In genomic region chr2:197042613-197043248, GRCh38 we compare ENCODE assay signal across 2 cellular contexts.
TF ChIP-seq lines count a peak whose summit lies in the region.

No MANE protein-coding gene starts in this region.

TF ChIP-seq in IMR-90, 13 proteins besides CTCF, POLR2A, EP300 and RAD21 (continued from another document):
- TF ChIP-seq ELK1 (IDR thresholded peaks at IDR 0.05; ENCODE audit: borderline replicate concordance, low read depth, low read length) (no peak), BHLHE40 (IDR thresholded peaks at IDR 0.05; ENCODE audit: low read depth, low read length) (no peak), NFE2L2 (IDR thresholded peaks at IDR 0.05; ENCODE audit: low read depth, low read length) (no peak), SMC3 (IDR thresholded peaks at IDR 0.05; ENCODE audit: low read depth, low read length) (no peak), RFX5 (IDR thresholded peaks at IDR 0.05; ENCODE audit: low read depth, low read length) (no peak), MAZ (IDR thresholded peaks at IDR 0.05; ENCODE audit: borderline replicate concordance, low read depth, low read length) (no peak), MAFK (IDR thresholded peaks at IDR 0.05; ENCODE audit: low read depth, low read length) (no peak), USF2 (IDR thresholded peaks at IDR 0.05; ENCODE audit: low read depth, low read length) (no peak), CHD1 (IDR thresholded peaks at IDR 0.05; ENCODE audit: low read depth, low read length) (no peak)
TF ChIP-seq in IMR-90: peak in this region for 0.

TF ChIP-seq in GM12878, 131 proteins besides CTCF, POLR2A, EP300 and RAD21 (continued from another document):
- TF ChIP-seq ZNF592 (IDR thresholded peaks at IDR 0.05) (no peak), MTA2 (IDR thresholded peaks at IDR 0.05; ENCODE audit: low read depth) (peak; percentile 84), ZNF687 (IDR thresholded peaks at IDR 0.05) (no peak), MXI1 (IDR thresholded peaks at IDR 0.05; ENCODE audit: low read depth, low read length) (no peak), NFIC (IDR thresholded peaks at IDR 0.05; ENCODE audit: low read depth, low read length) (no peak), BMI1 (IDR thresholded peaks at IDR 0.05; ENCODE audit: borderline replicate concordance) (0 out of 2 replicates have a peak, but pooled peaks have one; percentile 15), BCLAF1 (IDR thresholded peaks at IDR 0.05) (no peak), MYB (IDR thresholded peaks at IDR 0.05; ENCODE audit: borderline replicate concordance, low read depth, low read length) (no peak), RUNX3 (IDR thresholded peaks at IDR 0.05; ENCODE audit: low read length) (peak; percentile 16; the same call in 1 of the 2 replicates), IKZF2 (IDR thresholded peaks at IDR 0.05) (peak in 1 of 2 experiments; percentile 15; a peak in 1 of 4 replicates), POLR2AphosphoS5 (IDR thresholded peaks at IDR 0.05; ENCODE audit: low read length) (no peak), SMAD5 (IDR thresholded peaks at IDR 0.05; ENCODE audit: low read depth) (no peak), ZBED1 (IDR thresholded peaks at IDR 0.05; ENCODE audit: borderline replicate concordance) (no peak), IKZF1 (conservative IDR thresholded peaks at IDR 0.05) (no peak), BHLHE40 (IDR thresholded peaks at IDR 0.05; ENCODE audit: borderline replicate concordance in 1 of 2, low read depth in 2 of 2, low read length in 1 of 2) (peak; percentile 46 to 57; a peak in 2 of 4 replicates), CBX5 (IDR thresholded peaks at IDR 0.05; ENCODE audit: low read depth) (no peak), HDAC6 (IDR thresholded peaks at IDR 0.05; ENCODE audit: unreplicated experiment) (no peak), RCOR1 (conservative IDR thresholded peaks at IDR 0.05; ENCODE audit: low read depth, low read length) (no peak)
TF ChIP-seq in GM12878: peak in this region for 5.
